ENCODE assay signal across 14 cellular contexts in genomic region chr10:33152750-33153149, GRCh38.
"Had no signal": no experiment of that assay in that cellular context is flagged by ENCODE, and none has a peak within 500 bp of the region (broad histone marks: within the 10 kb centered on the region; RNA-seq: fewer than 3 reads in every experiment).

No MANE protein-coding gene starts in this region.

- H3K36me3 Mint-ChIP-seq: natural killer cell had no signal

- H3K27ac ChIP-seq: ascending aorta, breast epithelium, tibial nerve had no signal

- H3K9me3 Mint-ChIP-seq: dendritic cell treated with granulocyte-macrophage colony-stimulating factor and Interleukin-4, amounts not matched to agents 40 ng/mL and 50 ng/mL, for 4 days; natural killer cell had no signal

- H3K9me3 ChIP-seq: ascending aorta, breast epithelium, gastrocnemius medialis, tibial nerve, uterus had no signal

- H3K4me3 ChIP-seq: ascending aorta, breast epithelium, gastrocnemius medialis, tibial nerve, uterus had no signal

- H3K27me3 ChIP-seq: ascending aorta, breast epithelium, tibial nerve, uterus had no signal

- H3K36me3 ChIP-seq: ascending aorta, breast epithelium, gastrocnemius medialis, tibial nerve, uterus had no signal

- H3K27ac Mint-ChIP-seq: dendritic cell treated with granulocyte-macrophage colony-stimulating factor and Interleukin-4, amounts not matched to agents 40 ng/mL and 50 ng/mL, for 4 days; stimulated activated naive B cell treated with anti-CD40 and anti-IgM and Interleukin-4, amounts not matched to agents 10 μg/mL and 1 μg/mL and 100 μg/mL, for 72 hours had no signal

- DNase-seq: activated CD4-positive, CD25-positive, alpha-beta regulatory T cell treated with anti-CD3 and anti-CD28 coated beads, Interleukin-2, amount 50 U/mL, for 72 hours; activated CD8-positive, alpha-beta T cell treated with anti-CD3 and anti-CD28 coated beads, Interleukin-2, amount 10 ng/mL, durations not matched to agents 7 days and 5 days; activated naive CD4-positive, alpha-beta T cell treated with Interleukin-2 at 50 U/mL for 16 hours; gastrocnemius medialis; natural killer cell; stimulated activated CD4-positive, alpha-beta T cell treated with anti-CD3 and anti-CD28 coated beads, Interleukin-12 subunit alpha, Interleukin-12 subunit beta, amount 100 ng/mL, for 4 hours; stimulated activated naive B cell treated with anti-CD40 and anti-IgM and Interleukin-4, amounts not matched to agents 10 μg/mL and 1 μg/mL and 100 μg/mL, for 72 hours; T-helper 9 cell had no signal

- H3K4me1 ChIP-seq: breast epithelium, gastrocnemius medialis, tibial nerve, uterus had no signal

- H3K4me3 Mint-ChIP-seq: activated CD8-positive, alpha-beta T cell treated with anti-CD3 and anti-CD28 coated beads, Interleukin-2, amount 10 ng/mL, durations not matched to agents 7 days and 5 days; activated T-helper 1 cell treated with anti-CD3 and anti-CD28 coated beads, Interleukin-12 subunit alpha, Interleukin-12 subunit beta, Interleukin-2, Interleukin-4 antibody, amounts not matched to agents 30 ng/mL and 10 ng/mL and 1 ng/mL, durations not matched to agents 14 hours and 24 hours and 36 hours; dendritic cell treated with granulocyte-macrophage colony-stimulating factor and Interleukin-4, amounts not matched to agents 40 ng/mL and 50 ng/mL, for 4 days; natural killer cell; stimulated activated naive B cell treated with anti-CD40 and anti-IgM and Interleukin-4, amounts not matched to agents 10 μg/mL and 1 μg/mL and 100 μg/mL, for 72 hours had no signal

- ATAC-seq: activated CD8-positive, alpha-beta T cell treated with anti-CD3 and anti-CD28 coated beads, Interleukin-2, amount 10 ng/mL, durations not matched to agents 7 days and 5 days; gastrocnemius medialis; natural killer cell; stimulated activated naive B cell treated with anti-CD40 and anti-IgM and Interleukin-4, amounts not matched to agents 10 μg/mL and 1 μg/mL and 100 μg/mL, for 72 hours had no signal
